In the genomic region with DNA sequence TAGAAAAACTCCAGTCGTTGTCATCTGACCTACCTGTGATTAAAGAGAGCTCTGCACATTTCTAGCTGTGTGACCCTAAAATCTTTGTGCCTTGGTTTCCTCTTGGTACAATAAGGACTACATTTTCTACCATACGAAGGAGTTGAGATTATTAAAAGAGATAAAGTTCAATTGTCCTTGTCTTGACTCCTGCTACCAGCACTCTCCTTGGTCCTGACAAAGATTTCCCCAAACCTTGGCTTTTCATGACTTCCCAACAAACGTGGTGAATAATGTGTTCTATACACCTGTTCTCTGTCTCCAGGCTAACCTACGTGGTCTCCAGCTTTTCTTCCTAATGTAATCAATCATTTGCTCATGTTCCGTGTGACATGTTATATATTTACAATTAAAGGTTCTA, we compare ENCODE assay signal across 18 cellular contexts.
DNase-seq lines count a peak whose midpoint lies in the region; ATAC-seq, FAIRE-seq and TF ChIP-seq lines count a peak whose summit lies in the region.
"Had no signal": no experiment of that assay in that cellular context is flagged by ENCODE, and none has a peak within 500 bp of the region (broad histone marks: within the 10 kb centered on the region; RNA-seq: fewer than 3 reads in every experiment).

No MANE protein-coding gene starts in this region.

- no peak for TF ChIP-seq CTCF in HEK293 (tag by site-specific recombination; IDR thresholded peaks at IDR 0.05)
- no peak for TF ChIP-seq CTCF in astrocyte (IDR thresholded peaks at IDR 0.05; ENCODE audit: insufficient read depth, low read depth, low read length)
- TF ChIP-seq CTCF in Peyer's patch (IDR thresholded peaks at IDR 0.05): no peak
- TF ChIP-seq CTCF in neural progenitor cell (IDR thresholded peaks at IDR 0.05): no peak

- H3K4me1 ChIP-seq in HEK293 (ENCODE audit: control insufficient read depth, insufficient read depth, low read length) (0 out of 2 replicates have a peak, but pooled peaks cover 2% of the 10 kb centered on the region), astrocyte (ENCODE audit: insufficient read depth, low read length) (peaks cover 22% of the 10 kb centered on the region), Peyer's patch (no peaks in the 10 kb centered on the region), neural progenitor cell (no peaks in the 10 kb centered on the region)

- POLR2A ChIA-PET in HEK293 (lab: Yijun Ruan, JAX): no interaction called here

- CTCF ChIA-PET in HEK293 (lab: Yijun Ruan, JAX): no interaction called here

- H3K79me2 ChIP-seq in astrocyte (ENCODE audit: insufficient read depth, low read length) (no peaks in the 10 kb centered on the region), neural progenitor cell (ENCODE audit: low read depth) (no peaks in the 10 kb centered on the region)

- TF ChIP-seq POLR2A in Peyer's patch (IDR thresholded peaks at IDR 0.05): no peak

- DNase-seq in astrocyte (ENCODE audit: low read depth) (no peak), Peyer's patch (no peak), neural progenitor cell (ENCODE audit: low spot score) (no peak)
- DNase-seq: AML-193; Calu3; CD4-positive, alpha-beta memory T cell; DMS79 treated with DMSO at 0.1 percent for 48 hours; GM23248; HCEC 1CT had no signal

- H3K9me3 ChIP-seq in HEK293 (ENCODE audit: control insufficient read depth, insufficient read depth, low read depth, low read length) (no peaks in the 10 kb centered on the region), astrocyte (ENCODE audit: insufficient read depth, low read depth, low read length) (no peaks in the 10 kb centered on the region), Peyer's patch (no peaks in the 10 kb centered on the region), neural progenitor cell (ENCODE audit: low read depth) (no peaks in the 10 kb centered on the region)

- H3K9me3 Mint-ChIP-seq in astrocyte (ENCODE audit: unreplicated experiment) (peaks cover 1% of the 10 kb centered on the region), neural progenitor cell (peaks cover 7% of the 10 kb centered on the region)

- H3K4me3 Mint-ChIP-seq in astrocyte (ENCODE audit: unreplicated experiment) (no peak overlapping the region), neural progenitor cell (no peak overlapping the region)
- H3K4me3 Mint-ChIP-seq: CD4-positive, alpha-beta memory T cell had no signal

- H2AFZ ChIP-seq in astrocyte (ENCODE audit: low read depth, low read length): no peak overlapping the region
- no peak overlapping the region for H2AFZ ChIP-seq in neural progenitor cell (replicated peaks)
- H2AFZ ChIP-seq: GM23248 had no signal

- no peaks in the 10 kb centered on the region for H3F3A ChIP-seq in neural progenitor cell (ENCODE audit: low read depth)

- H4K20me1 ChIP-seq in astrocyte (ENCODE audit: insufficient read depth, low read length) (no peaks in the 10 kb centered on the region), neural progenitor cell (ENCODE audit: low read depth) (no peaks in the 10 kb centered on the region)

- no peak overlapping the region for H3K4me3 ChIP-seq in HEK293 (ENCODE audit: low read depth, low read length)
- H3K4me3 ChIP-seq in astrocyte (ENCODE audit: insufficient read depth, low read depth, low read length): no peak overlapping the region
- no peak overlapping the region for H3K4me3 ChIP-seq in Peyer's patch
- no peak overlapping the region for H3K4me3 ChIP-seq in neural progenitor cell
- H3K4me3 ChIP-seq: GM12878, GM23248 had no signal

- no peak overlapping the region for H3K9ac ChIP-seq in astrocyte (ENCODE audit: low read length)
- no peak overlapping the region for H3K9ac ChIP-seq in neural progenitor cell
- H3K9ac ChIP-seq: GM23248, KMS-11 had no signal

- FAIRE-seq in G401.6 (lab: Jason Lieb, UNC) (peak; percentile 42), astrocyte (lab: Jason Lieb, UNC) (peak; percentile 26)
- FAIRE-seq: GM12878, GM19239, H54, HepG2 had no signal

- no peak overlapping the region for H3K4me2 ChIP-seq in astrocyte (ENCODE audit: low read length)
- no peak overlapping the region for H3K4me2 ChIP-seq in neural progenitor cell
- H3K4me2 ChIP-seq: KMS-11 had no signal

- no peak for ATAC-seq in GM21786 (IDR thresholded peaks at IDR 0.05; ENCODE audit: unreplicated experiment)
- ATAC-seq: GM12878, HepG2 had no signal

- H3K36me3 ChIP-seq in HEK293 (ENCODE audit: control insufficient read depth in 2 of 2, insufficient read depth in 1 of 2, low read length in 2 of 2) (no peaks in the 10 kb centered on the region), astrocyte (ENCODE audit: insufficient read depth, low read length) (no peaks in the 10 kb centered on the region), Peyer's patch (no peaks in the 10 kb centered on the region), neural progenitor cell (no peaks in the 10 kb centered on the region)

- H3K27ac ChIP-seq in HEK293 (ENCODE audit: extremely low read depth, low read depth, low read length) (no peak overlapping the region), astrocyte (ENCODE audit: low read depth, low read length) (no peak overlapping the region), Peyer's patch (no peak overlapping the region), neural progenitor cell (no peak overlapping the region)
- H3K27ac ChIP-seq: C4-2B, GM23248, KMS-11 had no signal

- H3K27me3 ChIP-seq in astrocyte (ENCODE audit: insufficient read depth, low read length): no peaks in the 10 kb centered on the region
- no peaks in the 10 kb centered on the region for H3K27me3 ChIP-seq in Peyer's patch
- peaks cover 17% of the 10 kb centered on the region for H3K27me3 ChIP-seq in neural progenitor cell

- H3K27ac Mint-ChIP-seq in astrocyte (ENCODE audit: unreplicated experiment) (no peak overlapping the region), neural progenitor cell (no peak overlapping the region)
- H3K27ac Mint-ChIP-seq: CD4-positive, alpha-beta memory T cell had no signal

- H3K36me3 Mint-ChIP-seq in astrocyte (ENCODE audit: low read depth, unreplicated experiment) (no peaks in the 10 kb centered on the region), neural progenitor cell (peaks cover 5% of the 10 kb centered on the region)
- H3K36me3 Mint-ChIP-seq: CD4-positive, alpha-beta memory T cell had no signal

- H3K4me1 Mint-ChIP-seq in astrocyte (ENCODE audit: low read depth, unreplicated experiment) (peaks cover 22% of the 10 kb centered on the region), neural progenitor cell (peaks cover 56% of the 10 kb centered on the region)
- H3K4me1 Mint-ChIP-seq: CD4-positive, alpha-beta memory T cell had no signal

- H3K27me3 Mint-ChIP-seq in astrocyte (ENCODE audit: low read depth, unreplicated experiment) (peaks cover 21% of the 10 kb centered on the region), neural progenitor cell (ENCODE audit: insufficient read depth, low read depth) (peaks cover 15% of the 10 kb centered on the region)

TF ChIP-seq in HEK293, 187 proteins besides CTCF, POLR2A, EP300 and RAD21:
- TF ChIP-seq ZNF624 (tag by site-specific recombination; IDR thresholded peaks at IDR 0.05) (no peak), KLF10 (tag by site-specific recombination; IDR thresholded peaks at IDR 0.05) (no peak), ZNF202 (tag by site-specific recombination; IDR thresholded peaks at IDR 0.05; ENCODE audit: borderline replicate concordance) (no peak), KLF16 (tag by site-specific recombination; IDR thresholded peaks at IDR 0.05) (no peak), REST (tag by site-specific recombination; IDR thresholded peaks at IDR 0.05) (peak; percentile 82)
